In the genomic region with DNA sequence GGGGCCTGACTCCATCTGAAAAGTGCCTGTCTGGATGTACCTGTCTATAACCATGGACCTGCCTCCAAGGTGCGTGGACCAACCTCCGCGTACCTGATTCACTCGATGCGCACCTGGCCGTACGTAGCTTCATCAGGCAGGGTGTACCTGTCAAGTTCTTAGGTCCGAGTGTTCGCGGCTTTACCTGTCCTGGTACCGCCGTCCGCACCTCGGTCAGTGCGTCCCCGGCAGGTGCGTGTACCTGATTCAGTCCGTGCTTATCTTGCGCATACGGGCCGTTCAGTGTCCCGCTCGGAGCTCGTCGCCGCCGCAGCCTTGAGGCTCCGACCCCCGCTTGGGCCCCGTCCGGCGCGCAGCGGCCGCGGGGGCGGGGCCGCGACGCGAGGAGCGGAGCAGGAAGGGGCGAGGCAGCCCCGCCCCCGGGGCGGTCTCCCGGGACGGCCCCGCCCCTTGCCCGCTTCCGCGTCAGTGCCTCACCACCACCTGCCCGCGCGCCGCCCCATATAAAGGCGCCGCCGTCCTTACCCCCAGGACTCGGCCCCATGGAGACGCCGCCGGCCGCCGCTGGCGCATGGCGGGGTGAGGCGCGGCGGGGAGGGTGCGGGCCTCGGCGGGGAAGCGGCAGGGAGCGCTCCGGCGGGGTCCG, we compare ENCODE assay signal across 1 cellular context.
TF ChIP-seq lines count a peak whose summit lies in the region.

A gene (plus strand): TSS at position 530 of the 646 bp plus-strand sequence. CDS start 917 bp downstream, outside the sequence.

TF ChIP-seq in HepG2, 621 proteins besides CTCF, POLR2A, EP300 and RAD21 (continued from another document and continues in another):
- TF ChIP-seq, protein P1, sequence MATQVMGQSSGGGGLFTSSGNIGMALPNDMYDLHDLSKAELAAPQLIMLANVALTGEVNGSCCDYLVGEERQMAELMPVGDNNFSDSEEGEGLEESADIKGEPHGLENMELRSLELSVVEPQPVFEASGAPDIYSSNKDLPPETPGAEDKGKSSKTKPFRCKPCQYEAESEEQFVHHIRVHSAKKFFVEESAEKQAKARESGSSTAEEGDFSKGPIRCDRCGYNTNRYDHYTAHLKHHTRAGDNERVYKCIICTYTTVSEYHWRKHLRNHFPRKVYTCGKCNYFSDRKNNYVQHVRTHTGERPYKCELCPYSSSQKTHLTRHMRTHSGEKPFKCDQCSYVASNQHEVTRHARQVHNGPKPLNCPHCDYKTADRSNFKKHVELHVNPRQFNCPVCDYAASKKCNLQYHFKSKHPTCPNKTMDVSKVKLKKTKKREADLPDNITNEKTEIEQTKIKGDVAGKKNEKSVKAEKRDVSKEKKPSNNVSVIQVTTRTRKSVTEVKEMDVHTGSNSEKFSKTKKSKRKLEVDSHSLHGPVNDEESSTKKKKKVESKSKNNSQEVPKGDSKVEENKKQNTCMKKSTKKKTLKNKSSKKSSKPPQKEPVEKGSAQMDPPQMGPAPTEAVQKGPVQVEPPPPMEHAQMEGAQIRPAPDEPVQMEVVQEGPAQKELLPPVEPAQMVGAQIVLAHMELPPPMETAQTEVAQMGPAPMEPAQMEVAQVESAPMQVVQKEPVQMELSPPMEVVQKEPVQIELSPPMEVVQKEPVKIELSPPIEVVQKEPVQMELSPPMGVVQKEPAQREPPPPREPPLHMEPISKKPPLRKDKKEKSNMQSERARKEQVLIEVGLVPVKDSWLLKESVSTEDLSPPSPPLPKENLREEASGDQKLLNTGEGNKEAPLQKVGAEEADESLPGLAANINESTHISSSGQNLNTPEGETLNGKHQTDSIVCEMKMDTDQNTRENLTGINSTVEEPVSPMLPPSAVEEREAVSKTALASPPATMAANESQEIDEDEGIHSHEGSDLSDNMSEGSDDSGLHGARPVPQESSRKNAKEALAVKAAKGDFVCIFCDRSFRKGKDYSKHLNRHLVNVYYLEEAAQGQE (IDR thresholded peaks at IDR 0.05; ENCODE audit: borderline replicate concordance in 1 of 2, low read depth in 1 of 2, low read length in 2 of 2) = peak in 1 of 2 experiments; percentile 41; a peak in 1 of 4 replicates
- TF ChIP-seq KMT2A (CRISPR knock-in tag; IDR thresholded peaks at IDR 0.05) (peak; percentile 68; the same call in 1 of the 2 replicates), ZNF431 (CRISPR knock-in tag; IDR thresholded peaks at IDR 0.05; ENCODE audit: borderline replicate concordance, low read depth) (peak; percentile 65; the same call in 1 of the 2 replicates), TAF15 (IDR thresholded peaks at IDR 0.05; ENCODE audit: low read depth, low read length, poor library complexity, severe bottlenecking) (peak; percentile 62), GTF3A (CRISPR knock-in tag; conservative IDR thresholded peaks at IDR 0.05) (no peak), DMAP1 (CRISPR knock-in tag; IDR thresholded peaks at IDR 0.05) (peak; percentile 31; the same call in 1 of the 2 replicates), CHD2 (IDR thresholded peaks at IDR 0.05; ENCODE audit: low read depth, low read length) (0 out of 2 replicates have a peak, but pooled peaks have one; percentile 31), ZSCAN31 (CRISPR knock-in tag; IDR thresholded peaks at IDR 0.05; ENCODE audit: low read depth) (peak; percentile 64; the same call in 1 of the 2 replicates), IRF2 (CRISPR knock-in tag; IDR thresholded peaks at IDR 0.05) (peak; percentile 27; the same call in 1 of the 2 replicates), ERF (CRISPR knock-in tag; IDR thresholded peaks at IDR 0.05) (peak; percentile 66; the same call in 1 of the 2 replicates), ZBTB38 (CRISPR knock-in tag; IDR thresholded peaks at IDR 0.05) (peak; percentile 63; the same call in 1 of the 2 replicates), ETV5 (CRISPR knock-in tag; IDR thresholded peaks at IDR 0.05; ENCODE audit: borderline replicate concordance) (no peak), SSRP1 (CRISPR knock-in tag; IDR thresholded peaks at IDR 0.05) (no peak), ARNTL (CRISPR knock-in tag; IDR thresholded peaks at IDR 0.05) (no peak), FOXJ3 (CRISPR knock-in tag; IDR thresholded peaks at IDR 0.05; ENCODE audit: borderline replicate concordance) (no peak)
- TF ChIP-seq, protein P2, sequence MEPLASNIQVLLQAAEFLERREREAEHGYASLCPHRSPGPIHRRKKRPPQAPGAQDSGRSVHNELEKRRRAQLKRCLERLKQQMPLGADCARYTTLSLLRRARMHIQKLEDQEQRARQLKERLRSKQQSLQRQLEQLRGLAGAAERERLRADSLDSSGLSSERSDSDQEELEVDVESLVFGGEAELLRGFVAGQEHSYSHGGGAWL (CRISPR knock-in tag; IDR thresholded peaks at IDR 0.05) = peak; percentile 68; the same call in 1 of the 2 replicates
- TF ChIP-seq, protein P3, sequence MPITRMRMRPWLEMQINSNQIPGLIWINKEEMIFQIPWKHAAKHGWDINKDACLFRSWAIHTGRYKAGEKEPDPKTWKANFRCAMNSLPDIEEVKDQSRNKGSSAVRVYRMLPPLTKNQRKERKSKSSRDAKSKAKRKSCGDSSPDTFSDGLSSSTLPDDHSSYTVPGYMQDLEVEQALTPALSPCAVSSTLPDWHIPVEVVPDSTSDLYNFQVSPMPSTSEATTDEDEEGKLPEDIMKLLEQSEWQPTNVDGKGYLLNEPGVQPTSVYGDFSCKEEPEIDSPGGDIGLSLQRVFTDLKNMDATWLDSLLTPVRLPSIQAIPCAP (CRISPR knock-in tag; IDR thresholded peaks at IDR 0.05; ENCODE audit: low read depth) = no peak
- TF ChIP-seq, protein P4, sequence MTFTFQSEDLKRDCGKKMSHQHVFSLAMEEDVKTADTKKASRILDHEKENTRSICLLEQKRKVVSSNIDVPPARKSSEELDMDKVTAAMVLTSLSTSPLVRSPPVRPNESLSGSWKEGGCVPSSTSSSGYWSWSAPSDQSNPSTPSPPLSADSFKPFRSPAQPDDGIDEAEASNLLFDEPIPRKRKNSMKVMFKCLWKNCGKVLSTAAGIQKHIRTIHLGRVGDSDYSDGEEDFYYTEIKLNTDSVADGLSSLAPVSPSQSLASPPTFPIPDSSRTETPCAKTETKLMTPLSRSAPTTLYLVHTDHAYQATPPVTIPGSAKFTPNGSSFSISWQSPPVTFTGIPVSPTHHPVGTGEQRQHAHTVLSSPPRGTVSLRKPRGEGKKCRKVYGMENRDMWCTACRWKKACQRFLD (CRISPR knock-in tag; IDR thresholded peaks at IDR 0.05; ENCODE audit: borderline replicate concordance) = no peak
- TF ChIP-seq, protein P5, sequence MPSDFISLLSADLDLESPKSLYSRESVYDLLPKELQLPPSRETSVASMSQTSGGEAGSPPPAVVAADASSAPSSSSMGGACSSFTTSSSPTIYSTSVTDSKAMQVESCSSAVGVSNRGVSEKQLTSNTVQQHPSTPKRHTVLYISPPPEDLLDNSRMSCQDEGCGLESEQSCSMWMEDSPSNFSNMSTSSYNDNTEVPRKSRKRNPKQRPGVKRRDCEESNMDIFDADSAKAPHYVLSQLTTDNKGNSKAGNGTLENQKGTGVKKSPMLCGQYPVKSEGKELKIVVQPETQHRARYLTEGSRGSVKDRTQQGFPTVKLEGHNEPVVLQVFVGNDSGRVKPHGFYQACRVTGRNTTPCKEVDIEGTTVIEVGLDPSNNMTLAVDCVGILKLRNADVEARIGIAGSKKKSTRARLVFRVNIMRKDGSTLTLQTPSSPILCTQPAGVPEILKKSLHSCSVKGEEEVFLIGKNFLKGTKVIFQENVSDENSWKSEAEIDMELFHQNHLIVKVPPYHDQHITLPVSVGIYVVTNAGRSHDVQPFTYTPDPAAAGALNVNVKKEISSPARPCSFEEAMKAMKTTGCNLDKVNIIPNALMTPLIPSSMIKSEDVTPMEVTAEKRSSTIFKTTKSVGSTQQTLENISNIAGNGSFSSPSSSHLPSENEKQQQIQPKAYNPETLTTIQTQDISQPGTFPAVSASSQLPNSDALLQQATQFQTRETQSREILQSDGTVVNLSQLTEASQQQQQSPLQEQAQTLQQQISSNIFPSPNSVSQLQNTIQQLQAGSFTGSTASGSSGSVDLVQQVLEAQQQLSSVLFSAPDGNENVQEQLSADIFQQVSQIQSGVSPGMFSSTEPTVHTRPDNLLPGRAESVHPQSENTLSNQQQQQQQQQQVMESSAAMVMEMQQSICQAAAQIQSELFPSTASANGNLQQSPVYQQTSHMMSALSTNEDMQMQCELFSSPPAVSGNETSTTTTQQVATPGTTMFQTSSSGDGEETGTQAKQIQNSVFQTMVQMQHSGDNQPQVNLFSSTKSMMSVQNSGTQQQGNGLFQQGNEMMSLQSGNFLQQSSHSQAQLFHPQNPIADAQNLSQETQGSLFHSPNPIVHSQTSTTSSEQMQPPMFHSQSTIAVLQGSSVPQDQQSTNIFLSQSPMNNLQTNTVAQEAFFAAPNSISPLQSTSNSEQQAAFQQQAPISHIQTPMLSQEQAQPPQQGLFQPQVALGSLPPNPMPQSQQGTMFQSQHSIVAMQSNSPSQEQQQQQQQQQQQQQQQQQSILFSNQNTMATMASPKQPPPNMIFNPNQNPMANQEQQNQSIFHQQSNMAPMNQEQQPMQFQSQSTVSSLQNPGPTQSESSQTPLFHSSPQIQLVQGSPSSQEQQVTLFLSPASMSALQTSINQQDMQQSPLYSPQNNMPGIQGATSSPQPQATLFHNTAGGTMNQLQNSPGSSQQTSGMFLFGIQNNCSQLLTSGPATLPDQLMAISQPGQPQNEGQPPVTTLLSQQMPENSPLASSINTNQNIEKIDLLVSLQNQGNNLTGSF (CRISPR knock-in tag; IDR thresholded peaks at IDR 0.05) = 0 out of 2 replicates have a peak, but pooled peaks have one; percentile 9
- TF ChIP-seq, protein P6, sequence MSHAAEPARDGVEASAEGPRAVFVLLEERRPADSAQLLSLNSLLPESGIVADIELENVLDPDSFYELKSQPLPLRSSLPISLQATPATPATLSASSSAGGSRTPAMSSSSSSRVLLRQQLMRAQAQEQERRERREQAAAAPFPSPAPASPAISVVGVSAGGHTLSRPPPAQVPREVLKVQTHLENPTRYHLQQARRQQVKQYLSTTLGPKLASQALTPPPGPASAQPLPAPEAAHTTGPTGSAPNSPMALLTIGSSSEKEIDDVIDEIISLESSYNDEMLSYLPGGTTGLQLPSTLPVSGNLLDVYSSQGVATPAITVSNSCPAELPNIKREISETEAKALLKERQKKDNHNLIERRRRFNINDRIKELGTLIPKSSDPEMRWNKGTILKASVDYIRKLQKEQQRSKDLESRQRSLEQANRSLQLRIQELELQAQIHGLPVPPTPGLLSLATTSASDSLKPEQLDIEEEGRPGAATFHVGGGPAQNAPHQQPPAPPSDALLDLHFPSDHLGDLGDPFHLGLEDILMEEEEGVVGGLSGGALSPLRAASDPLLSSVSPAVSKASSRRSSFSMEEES (CRISPR knock-in tag; IDR thresholded peaks at IDR 0.05) = peak; percentile 25; the same call in 1 of the 2 replicates
- TF ChIP-seq, protein P7, sequence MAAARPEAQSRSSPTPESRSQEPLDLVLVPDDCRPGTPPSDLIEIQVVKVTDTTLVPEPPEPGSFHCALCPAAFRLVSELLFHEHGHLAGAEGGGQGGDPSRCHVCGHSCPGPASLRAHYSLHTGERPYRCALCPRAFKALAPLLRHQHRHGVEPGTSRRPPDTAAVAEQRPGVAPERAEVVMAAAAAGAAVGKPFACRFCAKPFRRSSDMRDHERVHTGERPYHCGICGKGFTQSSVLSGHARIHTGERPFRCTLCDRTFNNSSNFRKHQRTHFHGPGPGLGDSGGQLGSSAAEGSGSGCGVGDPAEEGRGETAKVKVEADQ (CRISPR knock-in tag; IDR thresholded peaks at IDR 0.05; ENCODE audit: borderline replicate concordance) = no peak
- TF ChIP-seq, protein P8, sequence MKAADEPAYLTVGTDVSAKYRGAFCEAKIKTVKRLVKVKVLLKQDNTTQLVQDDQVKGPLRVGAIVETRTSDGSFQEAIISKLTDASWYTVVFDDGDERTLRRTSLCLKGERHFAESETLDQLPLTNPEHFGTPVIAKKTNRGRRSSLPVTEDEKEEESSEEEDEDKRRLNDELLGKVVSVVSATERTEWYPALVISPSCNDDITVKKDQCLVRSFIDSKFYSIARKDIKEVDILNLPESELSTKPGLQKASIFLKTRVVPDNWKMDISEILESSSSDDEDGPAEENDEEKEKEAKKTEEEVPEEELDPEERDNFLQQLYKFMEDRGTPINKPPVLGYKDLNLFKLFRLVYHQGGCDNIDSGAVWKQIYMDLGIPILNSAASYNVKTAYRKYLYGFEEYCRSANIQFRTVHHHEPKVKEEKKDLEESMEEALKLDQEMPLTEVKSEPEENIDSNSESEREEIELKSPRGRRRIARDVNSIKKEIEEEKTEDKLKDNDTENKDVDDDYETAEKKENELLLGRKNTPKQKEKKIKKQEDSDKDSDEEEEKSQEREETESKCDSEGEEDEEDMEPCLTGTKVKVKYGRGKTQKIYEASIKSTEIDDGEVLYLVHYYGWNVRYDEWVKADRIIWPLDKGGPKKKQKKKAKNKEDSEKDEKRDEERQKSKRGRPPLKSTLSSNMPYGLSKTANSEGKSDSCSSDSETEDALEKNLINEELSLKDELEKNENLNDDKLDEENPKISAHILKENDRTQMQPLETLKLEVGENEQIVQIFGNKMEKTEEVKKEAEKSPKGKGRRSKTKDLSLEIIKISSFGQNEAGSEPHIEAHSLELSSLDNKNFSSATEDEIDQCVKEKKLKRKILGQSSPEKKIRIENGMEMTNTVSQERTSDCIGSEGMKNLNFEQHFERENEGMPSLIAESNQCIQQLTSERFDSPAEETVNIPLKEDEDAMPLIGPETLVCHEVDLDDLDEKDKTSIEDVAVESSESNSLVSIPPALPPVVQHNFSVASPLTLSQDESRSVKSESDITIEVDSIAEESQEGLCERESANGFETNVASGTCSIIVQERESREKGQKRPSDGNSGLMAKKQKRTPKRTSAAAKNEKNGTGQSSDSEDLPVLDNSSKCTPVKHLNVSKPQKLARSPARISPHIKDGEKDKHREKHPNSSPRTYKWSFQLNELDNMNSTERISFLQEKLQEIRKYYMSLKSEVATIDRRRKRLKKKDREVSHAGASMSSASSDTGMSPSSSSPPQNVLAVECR (CRISPR knock-in tag; IDR thresholded peaks at IDR 0.05; ENCODE audit: borderline replicate concordance) = peak; percentile 72
- TF ChIP-seq, protein P9, sequence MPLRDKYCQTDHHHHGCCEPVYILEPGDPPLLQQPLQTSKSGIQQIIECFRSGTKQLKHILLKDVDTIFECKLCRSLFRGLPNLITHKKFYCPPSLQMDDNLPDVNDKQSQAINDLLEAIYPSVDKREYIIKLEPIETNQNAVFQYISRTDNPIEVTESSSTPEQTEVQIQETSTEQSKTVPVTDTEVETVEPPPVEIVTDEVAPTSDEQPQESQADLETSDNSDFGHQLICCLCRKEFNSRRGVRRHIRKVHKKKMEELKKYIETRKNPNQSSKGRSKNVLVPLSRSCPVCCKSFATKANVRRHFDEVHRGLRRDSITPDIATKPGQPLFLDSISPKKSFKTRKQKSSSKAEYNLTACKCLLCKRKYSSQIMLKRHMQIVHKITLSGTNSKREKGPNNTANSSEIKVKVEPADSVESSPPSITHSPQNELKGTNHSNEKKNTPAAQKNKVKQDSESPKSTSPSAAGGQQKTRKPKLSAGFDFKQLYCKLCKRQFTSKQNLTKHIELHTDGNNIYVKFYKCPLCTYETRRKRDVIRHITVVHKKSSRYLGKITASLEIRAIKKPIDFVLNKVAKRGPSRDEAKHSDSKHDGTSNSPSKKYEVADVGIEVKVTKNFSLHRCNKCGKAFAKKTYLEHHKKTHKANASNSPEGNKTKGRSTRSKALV (CRISPR knock-in tag; IDR thresholded peaks at IDR 0.05) = 0 out of 2 replicates have a peak, but pooled peaks have one; percentile 18
- TF ChIP-seq, protein P10, sequence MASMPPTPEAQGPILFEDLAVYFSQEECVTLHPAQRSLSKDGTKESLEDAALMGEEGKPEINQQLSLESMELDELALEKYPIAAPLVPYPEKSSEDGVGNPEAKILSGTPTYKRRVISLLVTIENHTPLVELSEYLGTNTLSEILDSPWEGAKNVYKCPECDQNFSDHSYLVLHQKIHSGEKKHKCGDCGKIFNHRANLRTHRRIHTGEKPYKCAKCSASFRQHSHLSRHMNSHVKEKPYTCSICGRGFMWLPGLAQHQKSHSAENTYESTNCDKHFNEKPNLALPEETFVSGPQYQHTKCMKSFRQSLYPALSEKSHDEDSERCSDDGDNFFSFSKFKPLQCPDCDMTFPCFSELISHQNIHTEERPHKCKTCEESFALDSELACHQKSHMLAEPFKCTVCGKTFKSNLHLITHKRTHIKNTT (CRISPR knock-in tag; IDR thresholded peaks at IDR 0.05) = no peak
- TF ChIP-seq, protein P11, sequence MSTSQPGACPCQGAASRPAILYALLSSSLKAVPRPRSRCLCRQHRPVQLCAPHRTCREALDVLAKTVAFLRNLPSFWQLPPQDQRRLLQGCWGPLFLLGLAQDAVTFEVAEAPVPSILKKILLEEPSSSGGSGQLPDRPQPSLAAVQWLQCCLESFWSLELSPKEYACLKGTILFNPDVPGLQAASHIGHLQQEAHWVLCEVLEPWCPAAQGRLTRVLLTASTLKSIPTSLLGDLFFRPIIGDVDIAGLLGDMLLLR (CRISPR knock-in tag; IDR thresholded peaks at IDR 0.05) = no peak
